In genomic region chr3:87811953-87812352, GRCh38 we compare ENCODE assay signal across 38 cellular contexts. TPM values are rescaled to one million over a fixed set of nuclear protein-coding genes. Genes with fewer than 3 reads are reported as not detected.
"Had no signal": no experiment of that assay in that cellular context is flagged by ENCODE, and none has a peak within 500 bp of the region (broad histone marks: within the 10 kb centered on the region; RNA-seq: fewer than 3 reads in every experiment).

No MANE protein-coding gene starts in this region.

- H3K4me2 ChIP-seq: KMS-11 had no signal

- H3K36me3 ChIP-seq: MG63 had no signal

- H3K9ac ChIP-seq: KMS-11 had no signal

- DNase-seq: Karpas-422, Kasumi-1, MG63, MM.1S, MV-4-11, NCI-H1048, NCI-H1092, NCI-H1092 treated with DMSO at 0.1 percent for 48 hours, NCI-H1105, NCI-H1105 treated with DMSO at 0.1 percent for 48 hours, NCI-H1417, NCI-H1417 treated with DMSO at 0.1 percent for 48 hours, NCI-H1436, NCI-H1436 treated with DMSO at 0.1 percent for 48 hours, NCI-H146, NCI-H1694, NCI-H1694 treated with DMSO at 0.1 percent for 48 hours, NCI-H187, NCI-H187 treated with DMSO at 0.1 percent for 48 hours, NCI-H1930, NCI-H2029, NCI-H2029 treated with DMSO at 0.1 percent for 48 hours, NCI-H2081, NCI-H2081 treated with DMSO at 0.1 percent for 48 hours, NCI-H2107, NCI-H2171, NCI-H2171 treated with DMSO at 0.1 percent for 48 hours, NCI-H2227 treated with DMSO at 0.1 percent for 48 hours, NCI-H226, NCI-H345, NCI-H446, NCI-H446 treated with DMSO at 0.1 percent for 48 hours, NCI-H510A, NCI-H510A treated with DMSO at 0.1 percent for 48 hours, NCI-H524 had no signal

- H3K27ac ChIP-seq: KMS-11 had no signal

- H3K4me3 ChIP-seq: MG63 had no signal

- H3K9me3 ChIP-seq: MG63 had no signal

- H3K27me3 ChIP-seq: MG63 had no signal

RNA-seq across cellular contexts. Expression of gene HTR1F, which starts 19.4 kb away (rescaled TPM):
- total RNA-seq: MCF 10A, NCI-H460 had no signal
